29 cellular contexts compared by ENCODE assay signal in genomic region chr17:29846298-29846697, GRCh38.
"Had no signal": no experiment of that assay in that cellular context is flagged by ENCODE, and none has a peak within 500 bp of the region (broad histone marks: within the 10 kb centered on the region; RNA-seq: fewer than 3 reads in every experiment).

No MANE protein-coding gene starts in this region.

- H3K4me2 ChIP-seq: hepatocyte had no signal

- H3K27me3 Mint-ChIP-seq: activated CD4-positive, alpha-beta memory T cell treated with anti-CD3 and anti-CD28 coated beads, Interleukin-2, amount 10 ng/mL, durations not matched to agents 7 days and 5 days; activated CD4-positive, alpha-beta T cell treated with anti-CD3 and anti-CD28 coated beads, Interleukin-2, amount 10 ng/mL, durations not matched to agents 7 days and 5 days; activated naive CD4-positive, alpha-beta T cell treated with anti-CD3 and anti-CD28 coated beads, Interleukin-2, amount 10 ng/mL, durations not matched to agents 7 days and 5 days; activated naive CD8-positive, alpha-beta T cell treated with anti-CD3 and anti-CD28 coated beads, Interleukin-2, amount 10 ng/mL, durations not matched to agents 7 days and 5 days; activated T-cell treated with anti-CD3 and anti-CD28 coated beads, Interleukin-2, amount 50 U/mL, for 24 hours; brain; effector memory CD8-positive, alpha-beta T cell had no signal

- ATAC-seq: activated naive CD4-positive, alpha-beta T cell treated with anti-CD3 and anti-CD28 coated beads, Interleukin-2, amount 50 U/mL, for 72 hours; activated T-cell treated with anti-CD3 and anti-CD28 coated beads, Interleukin-2, amount 50 U/mL, for 72 hours; effector memory CD8-positive, alpha-beta T cell; foreskin keratinocyte; gastrocnemius medialis had no signal

- H3K4me3 ChIP-seq: ascending aorta, breast epithelium, esophagus muscularis mucosa, gastrocnemius medialis, heart left ventricle, hepatocyte had no signal

- H3K27ac ChIP-seq: ascending aorta, breast epithelium, esophagus muscularis mucosa, foreskin keratinocyte, gastrocnemius medialis, hepatocyte had no signal

- H3K4me3 Mint-ChIP-seq: activated CD4-positive, alpha-beta memory T cell treated with anti-CD3 and anti-CD28 coated beads, Interleukin-2, amount 10 ng/mL, durations not matched to agents 7 days and 5 days; activated CD4-positive, alpha-beta T cell treated with anti-CD3 and anti-CD28 coated beads, Interleukin-2, amount 10 ng/mL, durations not matched to agents 7 days and 5 days; activated naive CD4-positive, alpha-beta T cell treated with anti-CD3 and anti-CD28 coated beads, Interleukin-2, amount 10 ng/mL, durations not matched to agents 7 days and 5 days; activated naive CD8-positive, alpha-beta T cell treated with anti-CD3 and anti-CD28 coated beads, Interleukin-2, amount 10 ng/mL, durations not matched to agents 7 days and 5 days; activated T-cell treated with anti-CD3 and anti-CD28 coated beads, Interleukin-2, amount 50 U/mL, for 24 hours; activated T-cell treated with anti-CD3 and anti-CD28 coated beads, Interleukin-2, amount 50 U/mL, for 72 hours; brain; effector memory CD8-positive, alpha-beta T cell had no signal

- H3K27ac Mint-ChIP-seq: activated CD4-positive, alpha-beta memory T cell treated with anti-CD3 and anti-CD28 coated beads, Interleukin-2, amount 10 ng/mL, durations not matched to agents 7 days and 5 days; activated CD4-positive, alpha-beta T cell treated with anti-CD3 and anti-CD28 coated beads, Interleukin-2, amount 10 ng/mL, durations not matched to agents 7 days and 5 days; activated naive CD4-positive, alpha-beta T cell treated with anti-CD3 and anti-CD28 coated beads, Interleukin-2, amount 10 ng/mL, durations not matched to agents 7 days and 5 days; activated naive CD8-positive, alpha-beta T cell treated with anti-CD3 and anti-CD28 coated beads, Interleukin-2, amount 10 ng/mL, durations not matched to agents 7 days and 5 days; activated T-cell treated with anti-CD3 and anti-CD28 coated beads, Interleukin-2, amount 50 U/mL, for 24 hours; activated T-cell treated with anti-CD3 and anti-CD28 coated beads, Interleukin-2, amount 50 U/mL, for 72 hours; effector memory CD8-positive, alpha-beta T cell had no signal

- DNase-seq: activated CD4-positive, alpha-beta memory T cell treated with anti-CD3 and anti-CD28 coated beads, Interleukin-2, amount 10 ng/mL, durations not matched to agents 7 days and 5 days; activated CD4-positive, alpha-beta T cell treated with anti-CD3 and anti-CD28 coated beads for 1 hour; activated CD4-positive, alpha-beta T cell treated with anti-CD3 and anti-CD28 coated beads for 4 hours; activated CD4-positive, alpha-beta T cell treated with anti-CD3 and anti-CD28 coated beads, Interleukin-2, amount 10 ng/mL, durations not matched to agents 7 days and 5 days; activated CD4-positive, alpha-beta T cell treated with anti-CD3 and anti-CD28 coated beads, Interleukin-2, amount 50 U/mL, for 4 hours; activated CD4-positive, CD25-positive, alpha-beta regulatory T cell; activated CD8-positive, alpha-beta memory T cell treated with anti-CD3 and anti-CD28 coated beads, Interleukin-2, amount 50 U/mL, for 48 hours; activated gamma-delta T cell; activated naive CD4-positive, alpha-beta T cell; activated naive CD4-positive, alpha-beta T cell treated with anti-CD3 and anti-CD28 coated beads, Interleukin-2, amount 10 ng/mL, durations not matched to agents 7 days and 5 days; activated naive CD8-positive, alpha-beta T cell treated with anti-CD3 and anti-CD28 coated beads, Interleukin-2, amount 10 ng/mL, durations not matched to agents 7 days and 5 days; activated T-cell treated with anti-CD3 and anti-CD28 coated beads for 4 hours; activated T-cell treated with anti-CD3 and anti-CD28 coated beads, Interleukin-2, amount 50 U/mL, for 24 hours; activated T-cell treated with anti-CD3 and anti-CD28 coated beads, Interleukin-2, amount 50 U/mL, for 72 hours; cortex of kidney; dermis blood vessel endothelial cell; effector CD4-positive, alpha-beta T cell; effector memory CD8-positive, alpha-beta T cell; foreskin keratinocyte; gastrocnemius medialis; glutamatergic neuron; heart left ventricle; T-helper 2 cell had no signal

- H3K9me3 ChIP-seq: ascending aorta, breast epithelium, esophagus muscularis mucosa, gastrocnemius medialis, heart left ventricle had no signal

- H3K4me1 ChIP-seq: ascending aorta, breast epithelium had no signal

- H3K36me3 ChIP-seq: ascending aorta, breast epithelium, esophagus muscularis mucosa, gastrocnemius medialis had no signal

- H2AFZ ChIP-seq: hepatocyte had no signal

- H3K36me3 Mint-ChIP-seq: activated naive CD4-positive, alpha-beta T cell treated with anti-CD3 and anti-CD28 coated beads, Interleukin-2, amount 50 U/mL, for 72 hours had no signal

- H3K4me1 Mint-ChIP-seq: activated CD4-positive, alpha-beta memory T cell treated with anti-CD3 and anti-CD28 coated beads, Interleukin-2, amount 10 ng/mL, durations not matched to agents 7 days and 5 days; activated CD4-positive, alpha-beta T cell treated with anti-CD3 and anti-CD28 coated beads, Interleukin-2, amount 10 ng/mL, durations not matched to agents 7 days and 5 days; activated naive CD4-positive, alpha-beta T cell treated with anti-CD3 and anti-CD28 coated beads, Interleukin-2, amount 10 ng/mL, durations not matched to agents 7 days and 5 days had no signal

- H3K27me3 ChIP-seq: ascending aorta, breast epithelium, esophagus muscularis mucosa, foreskin keratinocyte, gastrocnemius medialis, heart left ventricle, hepatocyte had no signal

- H3K9me3 Mint-ChIP-seq: activated CD4-positive, alpha-beta memory T cell treated with anti-CD3 and anti-CD28 coated beads, Interleukin-2, amount 10 ng/mL, durations not matched to agents 7 days and 5 days; activated CD4-positive, alpha-beta T cell treated with anti-CD3 and anti-CD28 coated beads, Interleukin-2, amount 10 ng/mL, durations not matched to agents 7 days and 5 days; activated naive CD4-positive, alpha-beta T cell treated with anti-CD3 and anti-CD28 coated beads, Interleukin-2, amount 10 ng/mL, durations not matched to agents 7 days and 5 days; activated naive CD4-positive, alpha-beta T cell treated with anti-CD3 and anti-CD28 coated beads, Interleukin-2, amount 50 U/mL, for 72 hours; activated naive CD8-positive, alpha-beta T cell treated with anti-CD3 and anti-CD28 coated beads, Interleukin-2, amount 10 ng/mL, durations not matched to agents 7 days and 5 days; activated T-cell treated with anti-CD3 and anti-CD28 coated beads, Interleukin-2, amount 50 U/mL, for 24 hours; activated T-cell treated with anti-CD3 and anti-CD28 coated beads, Interleukin-2, amount 50 U/mL, for 72 hours; brain; effector memory CD8-positive, alpha-beta T cell had no signal
